23 cellular contexts compared by ENCODE assay signal in the genomic region with DNA sequence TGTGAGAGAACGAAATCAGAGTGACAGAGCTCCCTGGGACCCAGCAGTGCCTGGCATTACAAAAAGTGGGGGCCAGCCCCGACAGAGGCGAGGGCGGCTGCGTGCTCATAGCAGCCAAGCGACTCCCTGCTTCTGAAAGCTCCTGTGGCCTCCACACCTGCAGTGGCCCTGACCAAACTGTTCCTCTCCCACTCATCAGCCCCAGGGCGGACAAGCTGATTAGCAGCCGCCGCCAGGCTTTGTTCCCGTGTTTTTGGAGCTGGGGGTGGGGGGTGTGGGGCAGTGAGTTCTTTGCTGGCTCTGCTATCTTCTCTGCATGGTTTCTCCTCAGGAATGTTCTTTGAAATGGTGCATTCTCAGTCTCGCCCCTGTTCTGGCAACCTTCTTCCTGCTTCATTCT. TPM values are rescaled to one million over a fixed set of nuclear protein-coding genes. Genes with fewer than 3 reads are reported as not detected.
"Had no signal": no experiment of that assay in that cellular context is flagged by ENCODE, and none has a peak within 500 bp of the region (broad histone marks: within the 10 kb centered on the region; RNA-seq: fewer than 3 reads in every experiment).

No MANE protein-coding gene starts in this region.

- FAIRE-seq: frontal cortex, kidney, small intestine, TTC549 had no signal

- H3K36me3 Mint-ChIP-seq: activated naive CD8-positive, alpha-beta T cell treated with anti-CD3 and anti-CD28 coated beads, Interleukin-2, amount 10 ng/mL, durations not matched to agents 7 days and 5 days; naive thymus-derived CD8-positive, alpha-beta T cell had no signal

- H3K9me3 Mint-ChIP-seq: activated CD4-positive, alpha-beta T cell treated with anti-CD3 and anti-CD28 coated beads, Interleukin-2, amount 10 ng/mL, durations not matched to agents 7 days and 5 days; activated naive CD8-positive, alpha-beta T cell treated with anti-CD3 and anti-CD28 coated beads, Interleukin-2, amount 10 ng/mL, durations not matched to agents 7 days and 5 days; activated T-helper 1 cell treated with anti-CD3 and anti-CD28 coated beads, Interleukin-12 subunit alpha, Interleukin-12 subunit beta, Interleukin-2, Interleukin-4 antibody, amounts not matched to agents 30 ng/mL and 10 ng/mL and 1 ng/mL, durations not matched to agents 14 hours and 24 hours and 36 hours; effector memory CD8-positive, alpha-beta T cell; memory B cell had no signal

- H3K27ac Mint-ChIP-seq: activated CD4-positive, alpha-beta T cell treated with anti-CD3 and anti-CD28 coated beads, Interleukin-2, amount 10 ng/mL, durations not matched to agents 7 days and 5 days; activated naive CD8-positive, alpha-beta T cell treated with anti-CD3 and anti-CD28 coated beads, Interleukin-2, amount 10 ng/mL, durations not matched to agents 7 days and 5 days; activated T-helper 1 cell treated with anti-CD3 and anti-CD28 coated beads, Interleukin-12 subunit alpha, Interleukin-12 subunit beta, Interleukin-2, Interleukin-4 antibody, amounts not matched to agents 30 ng/mL and 10 ng/mL and 1 ng/mL, durations not matched to agents 14 hours and 24 hours and 36 hours; effector memory CD8-positive, alpha-beta T cell; memory B cell; naive thymus-derived CD8-positive, alpha-beta T cell had no signal

- H3K4me3 Mint-ChIP-seq: activated CD4-positive, alpha-beta T cell treated with anti-CD3 and anti-CD28 coated beads, Interleukin-2, amount 10 ng/mL, durations not matched to agents 7 days and 5 days; activated naive CD8-positive, alpha-beta T cell treated with anti-CD3 and anti-CD28 coated beads, Interleukin-2, amount 10 ng/mL, durations not matched to agents 7 days and 5 days; activated T-helper 1 cell treated with anti-CD3 and anti-CD28 coated beads, Interleukin-12 subunit alpha, Interleukin-12 subunit beta, Interleukin-2, Interleukin-4 antibody, amounts not matched to agents 30 ng/mL and 10 ng/mL and 1 ng/mL, durations not matched to agents 14 hours and 24 hours and 36 hours; effector memory CD8-positive, alpha-beta T cell; memory B cell; naive thymus-derived CD8-positive, alpha-beta T cell had no signal

- ATAC-seq: effector memory CD8-positive, alpha-beta T cell; left ventricle myocardium superior; naive thymus-derived CD8-positive, alpha-beta T cell; right cardiac atrium had no signal

- H3K36me3 ChIP-seq: breast epithelium, transverse colon had no signal

- H3K27me3 ChIP-seq: transverse colon had no signal

- H3K27ac ChIP-seq: breast epithelium, epithelial cell of prostate, transverse colon had no signal

- H3K4me1 ChIP-seq: breast epithelium, transverse colon had no signal

- H3K4me3 ChIP-seq: breast epithelium, transverse colon had no signal

- DNase-seq: activated CD4-positive, alpha-beta T cell treated with anti-CD3 and anti-CD28 coated beads, Interleukin-2, amount 10 ng/mL, durations not matched to agents 7 days and 5 days; activated CD4-positive, CD25-positive, alpha-beta regulatory T cell; activated CD8-positive, alpha-beta memory T cell treated with anti-CD3 and anti-CD28 coated beads, Interleukin-2, amount 50 U/mL, for 48 hours; activated naive CD8-positive, alpha-beta T cell treated with anti-CD3 and anti-CD28 coated beads, Interleukin-2, amount 10 ng/mL, durations not matched to agents 7 days and 5 days; cerebellar nuclear complex; effector memory CD8-positive, alpha-beta T cell; head of caudate nucleus; kidney; left ventricle myocardium superior; naive thymus-derived CD8-positive, alpha-beta T cell; nucleus accumbens; right cardiac atrium; small intestine; stimulated activated CD4-positive, alpha-beta T cell treated with anti-CD3 and anti-CD28 coated beads, Interleukin-4, amount 100 ng/mL, for 24 hours; stimulated activated naive CD4-positive, alpha-beta T cell; T-helper 2 cell; transverse colon had no signal

- H3K9me3 ChIP-seq: breast epithelium, transverse colon had no signal

- H3K4me1 Mint-ChIP-seq: activated CD4-positive, alpha-beta T cell treated with anti-CD3 and anti-CD28 coated beads, Interleukin-2, amount 10 ng/mL, durations not matched to agents 7 days and 5 days; activated naive CD8-positive, alpha-beta T cell treated with anti-CD3 and anti-CD28 coated beads, Interleukin-2, amount 10 ng/mL, durations not matched to agents 7 days and 5 days; naive thymus-derived CD8-positive, alpha-beta T cell had no signal

- H3K27me3 Mint-ChIP-seq: memory B cell had no signal

RNA-seq across cellular contexts. Expression of a gene that starts 58.0 kb away (rescaled TPM):
- polyA plus RNA-seq: naive thymus-derived CD8-positive, alpha-beta T cell had no signal
